20 cellular contexts compared by ENCODE assay signal in the genomic region with DNA sequence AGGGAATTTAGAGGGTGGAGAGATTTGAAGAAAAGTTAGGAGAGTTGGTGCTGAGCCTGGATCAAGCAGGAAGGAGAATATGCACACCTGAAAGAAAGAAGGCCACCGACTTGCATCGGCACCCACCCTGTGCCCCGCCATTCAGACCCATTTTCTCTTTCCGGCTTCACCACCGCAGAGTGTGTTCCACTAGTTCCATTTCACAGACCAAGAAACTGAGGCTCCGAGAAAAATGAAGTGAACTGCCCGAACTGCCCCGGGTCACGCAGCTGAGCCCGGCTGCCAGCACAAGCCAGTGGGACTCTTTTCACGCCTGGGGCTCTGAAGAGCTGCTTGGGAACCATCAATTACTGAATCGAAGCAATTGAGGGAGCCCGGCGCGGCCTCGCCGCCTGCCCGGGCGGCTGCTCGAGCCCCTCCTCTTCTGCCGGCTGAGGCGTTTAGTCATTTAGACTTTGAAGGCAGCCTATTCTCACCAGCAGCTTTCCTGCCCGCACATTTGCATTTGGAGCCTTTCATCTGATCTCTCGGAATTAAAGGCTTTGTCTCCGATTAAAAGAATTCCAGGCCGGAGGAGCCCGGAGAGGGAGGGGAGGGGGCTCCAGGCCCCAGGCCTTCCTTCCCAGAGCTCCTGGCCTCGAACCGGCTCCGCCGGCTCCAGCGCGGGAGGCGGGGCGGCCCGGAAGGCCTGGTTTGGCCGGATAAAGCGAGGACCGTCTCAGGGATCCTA.
DNase-seq lines count a peak whose midpoint lies in the region; ATAC-seq and TF ChIP-seq lines count a peak whose summit lies in the region.
"Had no signal": no experiment of that assay in that cellular context is flagged by ENCODE, and none has a peak within 500 bp of the region (broad histone marks: within the 10 kb centered on the region; RNA-seq: fewer than 3 reads in every experiment).

No MANE protein-coding gene starts in this region.

- dilution Hi-C loops in mammary epithelial cell (cut with HindIII; ENCODE audit: low sequenced_read_pairs) = no loop called here

- peak; percentile 55 for ATAC-seq in foreskin keratinocyte
- ATAC-seq: right lobe of liver had no signal

- in situ Hi-C loops in G401 (cut with HindIII; ENCODE audit: low sequenced_read_pairs) (no loop called here), mammary epithelial cell (cut with MboI; ENCODE audit: low sequenced_read_pairs in 2 of 2) (no loop called here)

- H3K79me2 ChIP-seq in neural progenitor cell (ENCODE audit: low read depth) (no peaks in the 10 kb centered on the region), mammary epithelial cell (ENCODE audit: insufficient read depth, low read length) (no peaks in the 10 kb centered on the region)

- peaks cover 11% of the 10 kb centered on the region for H3K9me3 Mint-ChIP-seq in neural progenitor cell
- no peaks in the 10 kb centered on the region for H3K9me3 Mint-ChIP-seq in activated T-helper 1 cell treated with anti-CD3 and anti-CD28 coated beads, Interleukin-12 subunit alpha, Interleukin-12 subunit beta, Interleukin-2, Interleukin-4 antibody, amounts not matched to agents 30 ng/mL and 10 ng/mL and 1 ng/mL, durations not matched to agents 14 hours and 24 hours and 36 hours
- H3K9me3 Mint-ChIP-seq: HFFc6, immature natural killer cell had no signal

- H3K4me1 Mint-ChIP-seq in neural progenitor cell = peaks cover 49% of the 10 kb centered on the region
- H3K4me1 Mint-ChIP-seq in activated T-helper 1 cell treated with anti-CD3 and anti-CD28 coated beads, Interleukin-12 subunit alpha, Interleukin-12 subunit beta, Interleukin-2, Interleukin-4 antibody, amounts not matched to agents 30 ng/mL and 10 ng/mL and 1 ng/mL, durations not matched to agents 14 hours and 24 hours and 36 hours (ENCODE audit: low read depth) = no peaks in the 10 kb centered on the region
- H3K4me1 Mint-ChIP-seq: immature natural killer cell had no signal

- no peaks in the 10 kb centered on the region for H3K27me3 ChIP-seq in foreskin keratinocyte
- no peaks in the 10 kb centered on the region for H3K27me3 ChIP-seq in neural progenitor cell
- H3K27me3 ChIP-seq in mammary epithelial cell (ENCODE audit: insufficient read depth, low read length) = no peaks in the 10 kb centered on the region
- H3K27me3 ChIP-seq: right lobe of liver, suprapubic skin had no signal

- H2AFZ ChIP-seq in neural progenitor cell (replicated peaks) (no peak overlapping the region), mammary epithelial cell (ENCODE audit: low read depth, low read length) (no peak overlapping the region)

- CTCF ChIA-PET in mammary epithelial cell (lab: Charles Lee; ENCODE audit: low non-redundant PET) = no interaction called here

- H3K4me1 ChIP-seq in foreskin keratinocyte = no peaks in the 10 kb centered on the region
- peaks cover 18% of the 10 kb centered on the region for H3K4me1 ChIP-seq in neural progenitor cell
- no peaks in the 10 kb centered on the region for H3K4me1 ChIP-seq in mammary epithelial cell (ENCODE audit: insufficient read depth, low read length)
- H3K4me1 ChIP-seq: Caco-2, right lobe of liver, suprapubic skin had no signal

- no peak overlapping the region for H3K4me2 ChIP-seq in neural progenitor cell
- H3K4me2 ChIP-seq in mammary epithelial cell (ENCODE audit: insufficient read depth, low read depth, low read length) = no peak overlapping the region

- intact Hi-C loops in mammary epithelial cell (cut with micrococcal nuclease) = no loop called here
- intact Hi-C loops in activated T-helper 1 cell treated with anti-CD3 and anti-CD28 coated beads, Interleukin-12 subunit alpha, Interleukin-12 subunit beta, Interleukin-2, Interleukin-4 antibody, amounts not matched to agents 30 ng/mL and 10 ng/mL and 1 ng/mL, durations not matched to agents 14 hours and 24 hours and 36 hours (cut with micrococcal nuclease) = no loop called here

- no peak overlapping the region for H3K27ac Mint-ChIP-seq in neural progenitor cell
- no peak overlapping the region for H3K27ac Mint-ChIP-seq in activated T-helper 1 cell treated with anti-CD3 and anti-CD28 coated beads, Interleukin-12 subunit alpha, Interleukin-12 subunit beta, Interleukin-2, Interleukin-4 antibody, amounts not matched to agents 30 ng/mL and 10 ng/mL and 1 ng/mL, durations not matched to agents 14 hours and 24 hours and 36 hours
- H3K27ac Mint-ChIP-seq: HFFc6, immature natural killer cell had no signal

- peaks cover 37% of the 10 kb centered on the region for H3F3A ChIP-seq in neural progenitor cell (ENCODE audit: low read depth)

- H4K20me1 ChIP-seq in neural progenitor cell (ENCODE audit: low read depth) = no peaks in the 10 kb centered on the region
- H4K20me1 ChIP-seq in mammary epithelial cell (ENCODE audit: insufficient read depth, low read length) = no peaks in the 10 kb centered on the region

- 46% methylated on average over 25 of the region's 39 CpGs for WGBS in mammary epithelial cell (ENCODE audit: low coverage, missing lambda C conversion rate)

- H3K4me3 ChIP-seq in neural progenitor cell (no peak overlapping the region), mammary epithelial cell (replicated peaks in 1 of 3; ENCODE audit: insufficient read depth in 1 of 3, low read depth in 2 of 3, low read length in 3 of 3) (no peak overlapping the region)
- H3K4me3 ChIP-seq: right lobe of liver, suprapubic skin had no signal

- DNase-seq in ELF-1 (ENCODE audit: low read depth, low spot score) (peak; percentile 99), NCI-H2227 (lab: John Stamatoyannopoulos, UW; ENCODE audit: unreplicated experiment) (peak; percentile 83), foreskin keratinocyte (no peak), neural progenitor cell (ENCODE audit: low spot score) (peak; percentile 89), G401 (ENCODE audit: low spot score) (no peak), mammary epithelial cell (no peak), ureter (ENCODE audit: low spot score) (no peak)
- DNase-seq in activated T-helper 1 cell treated with anti-CD3 and anti-CD28 coated beads, Interleukin-12 subunit alpha, Interleukin-12 subunit beta, Interleukin-2, Interleukin-4 antibody, amounts not matched to agents 30 ng/mL and 10 ng/mL and 1 ng/mL, durations not matched to agents 14 hours and 24 hours and 36 hours (ENCODE audit: low spot score) = no peak
- DNase-seq: activated effector memory CD4-positive, alpha-beta T cell treated with Interleukin-2 at 50 U/mL for 16 hours; Caco-2; HFFc6; immature natural killer cell; MM.1S; NCI-H2029; NK-92 treated with Interleukin-12 subunit alpha and Interleukin-12 subunit beta, amount 100 ng/mL, for 24 hours; right lobe of liver; stimulated activated CD4-positive, alpha-beta T cell treated with anti-CD3 and anti-CD28 coated beads, Interleukin-2, amount 100 ng/mL, for 48 hours had no signal

- BruUV-seq in mammary epithelial cell (replicated peaks; lab: Mats Ljungman, UMichigan) = no TSS peak

- no peaks in the 10 kb centered on the region for H3K36me3 ChIP-seq in neural progenitor cell
- no peaks in the 10 kb centered on the region for H3K36me3 ChIP-seq in mammary epithelial cell (ENCODE audit: insufficient read depth, low read length)
- H3K36me3 ChIP-seq: neutrophil, right lobe of liver, suprapubic skin had no signal

- no peaks in the 10 kb centered on the region for H3K36me3 Mint-ChIP-seq in neural progenitor cell
- no peaks in the 10 kb centered on the region for H3K36me3 Mint-ChIP-seq in activated T-helper 1 cell treated with anti-CD3 and anti-CD28 coated beads, Interleukin-12 subunit alpha, Interleukin-12 subunit beta, Interleukin-2, Interleukin-4 antibody, amounts not matched to agents 30 ng/mL and 10 ng/mL and 1 ng/mL, durations not matched to agents 14 hours and 24 hours and 36 hours (ENCODE audit: low read depth)
- H3K36me3 Mint-ChIP-seq: immature natural killer cell had no signal

- H3K9me3 ChIP-seq in neural progenitor cell (ENCODE audit: low read depth) (no peaks in the 10 kb centered on the region), mammary epithelial cell (replicated peaks; ENCODE audit: insufficient read depth, low read length) (peaks cover 3% of the 10 kb centered on the region)
- H3K9me3 ChIP-seq: Caco-2, neutrophil, right lobe of liver, suprapubic skin had no signal

- H3K4me3 Mint-ChIP-seq in neural progenitor cell = no peak overlapping the region
- no peak overlapping the region for H3K4me3 Mint-ChIP-seq in activated T-helper 1 cell treated with anti-CD3 and anti-CD28 coated beads, Interleukin-12 subunit alpha, Interleukin-12 subunit beta, Interleukin-2, Interleukin-4 antibody, amounts not matched to agents 30 ng/mL and 10 ng/mL and 1 ng/mL, durations not matched to agents 14 hours and 24 hours and 36 hours
- H3K4me3 Mint-ChIP-seq: HFFc6 had no signal

- TF ChIP-seq CTCF in foreskin keratinocyte (conservative IDR thresholded peaks at IDR 0.05) (no peak), neural progenitor cell (IDR thresholded peaks at IDR 0.05) (no peak), mammary epithelial cell (conservative IDR thresholded peaks at IDR 0.05 in 1 of 2, IDR thresholded peaks at IDR 0.05 in 1 of 2; ENCODE audit: extremely low read depth in 1 of 2, insufficient read depth in 1 of 2, low read depth in 1 of 2, low read length in 2 of 2) (no peak)

- H3K9ac ChIP-seq in neural progenitor cell (no peak overlapping the region), mammary epithelial cell (ENCODE audit: insufficient read depth, low read length) (no peak overlapping the region)

- H3K27me3 Mint-ChIP-seq in neural progenitor cell (ENCODE audit: insufficient read depth, low read depth) = peaks cover 7% of the 10 kb centered on the region
- H3K27me3 Mint-ChIP-seq in activated T-helper 1 cell treated with anti-CD3 and anti-CD28 coated beads, Interleukin-12 subunit alpha, Interleukin-12 subunit beta, Interleukin-2, Interleukin-4 antibody, amounts not matched to agents 30 ng/mL and 10 ng/mL and 1 ng/mL, durations not matched to agents 14 hours and 24 hours and 36 hours (ENCODE audit: insufficient read depth) = peaks cover 5% of the 10 kb centered on the region

- no peak overlapping the region for H3K27ac ChIP-seq in foreskin keratinocyte
- peak overlapping the region; percentile 78 for H3K27ac ChIP-seq in neural progenitor cell
- H3K27ac ChIP-seq in mammary epithelial cell (ENCODE audit: insufficient read depth, low read depth, low read length) = no peak overlapping the region
- H3K27ac ChIP-seq: neutrophil, right lobe of liver, suprapubic skin, VCaP had no signal

Comparison
In these comparisons a context has a peak if more than half of its experiments do, and no peak if none do; other contexts are left out.
1. DNase-seq: peak in ELF-1 (single experiment), NCI-H2227 (single experiment) and neural progenitor cell (single experiment); none in foreskin keratinocyte (0 of 2), G401 (single experiment), mammary epithelial cell (single experiment), ureter (single experiment) and activated T-helper 1 cell treated with anti-CD3 and anti-CD28 coated beads, Interleukin-12 subunit alpha, Interleukin-12 subunit beta, Interleukin-2, Interleukin-4 antibody, amounts not matched to agents 30 ng/mL and 10 ng/mL and 1 ng/mL, durations not matched to agents 14 hours and 24 hours and 36 hours (single experiment).